ENCODE assay signal across 14 cellular contexts in genomic region chr10:104090597-104090996, GRCh38. TPM values are rescaled to one million over a fixed set of nuclear protein-coding genes. Genes with fewer than 3 reads are reported as not detected.
"Had no signal": no experiment of that assay in that cellular context is flagged by ENCODE, and none has a peak within 500 bp of the region (broad histone marks: within the 10 kb centered on the region; RNA-seq: fewer than 3 reads in every experiment).

No MANE protein-coding gene starts in this region.

- H3K27me3 ChIP-seq: heart right ventricle, stomach, thyroid gland had no signal

- FAIRE-seq: endometrium, frontal cortex, kidney had no signal

- DNase-seq: activated B cell treated with CpG ODN at 0.5 μM for 24 hours; activated CD4-positive, alpha-beta T cell treated with anti-CD3 and anti-CD28 coated beads, Interleukin-2, amount 10 ng/mL, durations not matched to agents 24 days and 14 days; activated naive CD4-positive, alpha-beta T cell treated with Interleukin-2 at 50 U/mL for 16 hours; esophagus squamous epithelium; heart right ventricle; kidney; midbrain; retina; stomach; T-helper 17 cell; thyroid gland had no signal

- H3K9ac ChIP-seq: parathyroid adenoma had no signal

- H3K4me3 ChIP-seq: esophagus squamous epithelium, heart right ventricle, stomach, thyroid gland had no signal

- H3K27ac ChIP-seq: heart right ventricle, parathyroid adenoma, stomach, thyroid gland had no signal

- H3K9me3 ChIP-seq: stomach, thyroid gland had no signal

- H3K36me3 ChIP-seq: esophagus squamous epithelium, heart right ventricle, stomach, thyroid gland had no signal

- H2AFZ ChIP-seq: parathyroid adenoma had no signal

- H3K4me1 ChIP-seq: heart right ventricle, parathyroid adenoma, stomach had no signal

- H3K79me2 ChIP-seq: parathyroid adenoma had no signal

- ATAC-seq: heart right ventricle, T-helper 17 cell had no signal

RNA-seq across cellular contexts. Expression of gene COL17A1, which starts 4.9 kb away (rescaled TPM):
- total RNA-seq: activated B cell treated with CpG ODN at 0.5 μM for 24 hours; activated CD4-positive, alpha-beta T cell treated with anti-CD3 and anti-CD28 coated beads, Interleukin-2, amount 10 ng/mL, durations not matched to agents 24 days and 14 days; T-helper 17 cell had no signal
